14 cellular contexts compared by ENCODE assay signal in the genomic region with DNA sequence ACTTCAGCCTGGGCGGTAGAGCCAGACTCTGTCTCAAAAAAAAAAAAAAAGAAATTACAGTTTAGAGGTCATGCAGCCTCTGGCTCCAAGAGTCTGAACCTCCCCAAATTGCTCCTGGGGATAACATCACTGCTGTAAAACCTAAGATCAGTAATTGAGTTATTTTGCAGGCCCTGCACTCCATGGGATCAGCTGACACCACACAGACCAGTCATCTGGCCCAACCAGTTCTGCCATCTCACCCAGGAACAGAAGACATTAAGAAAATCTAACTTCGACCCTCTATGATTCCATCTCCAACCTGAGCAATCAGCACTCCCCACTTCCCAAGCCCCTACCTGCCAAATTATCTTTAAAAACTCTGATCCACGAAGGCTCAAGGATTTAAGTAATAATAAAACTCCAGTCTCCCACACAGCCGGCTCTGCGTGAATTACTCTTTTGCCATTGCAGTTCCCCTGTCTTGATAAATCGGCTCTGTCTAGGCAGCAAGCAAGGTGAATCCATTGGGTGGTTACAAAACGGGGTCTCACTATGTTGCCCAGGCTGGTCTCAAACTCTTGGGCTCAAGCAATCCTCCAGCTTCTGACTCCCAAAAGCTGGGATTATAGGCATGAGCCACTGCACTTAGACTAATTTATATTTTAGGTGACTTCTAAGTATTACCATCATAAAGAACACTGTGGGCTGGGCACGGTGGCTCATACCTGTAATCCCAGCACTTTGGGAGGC. TPM values are rescaled to one million over a fixed set of nuclear protein-coding genes. Genes with fewer than 3 reads are reported as not detected.
"Had no signal": no experiment of that assay in that cellular context is flagged by ENCODE, and none has a peak within 500 bp of the region (broad histone marks: within the 10 kb centered on the region; RNA-seq: fewer than 3 reads in every experiment).

No MANE protein-coding gene starts in this region.

RNA-seq across cellular contexts. Expression of a gene that starts 1.6 kb away (rescaled TPM):
- total RNA-seq: activated B cell treated with CpG ODN at 0.5 μM for 24 hours; activated CD4-positive, alpha-beta memory T cell treated with anti-CD3 and anti-CD28 coated beads for 36 hours; activated naive CD4-positive, alpha-beta T cell treated with anti-CD3 and anti-CD28 coated beads for 36 hours; activated naive CD4-positive, alpha-beta T cell treated with anti-CD3 and anti-CD28 coated beads, Interleukin-2, amount 50 U/mL, for 72 hours; activated T-cell treated with anti-CD3 and anti-CD28 coated beads, Interleukin-2, amount 50 U/mL, for 4 hours; activated T-helper 1 cell treated with anti-CD3 and anti-CD28 coated beads, Interleukin-12 subunit alpha, Interleukin-12 subunit beta, Interleukin-2, Interleukin-4 antibody, amounts not matched to agents 30 ng/mL and 10 ng/mL and 1 ng/mL, durations not matched to agents 14 hours and 24 hours and 36 hours; astrocyte; body of pancreas; cardiac septum; LHCN-M2; NCI-H460; RPMI7951; SJCRH30 had no signal
- polyA plus RNA-seq: SK-N-SH had no signal
